17 cellular contexts compared by ENCODE assay signal in the genomic region with DNA sequence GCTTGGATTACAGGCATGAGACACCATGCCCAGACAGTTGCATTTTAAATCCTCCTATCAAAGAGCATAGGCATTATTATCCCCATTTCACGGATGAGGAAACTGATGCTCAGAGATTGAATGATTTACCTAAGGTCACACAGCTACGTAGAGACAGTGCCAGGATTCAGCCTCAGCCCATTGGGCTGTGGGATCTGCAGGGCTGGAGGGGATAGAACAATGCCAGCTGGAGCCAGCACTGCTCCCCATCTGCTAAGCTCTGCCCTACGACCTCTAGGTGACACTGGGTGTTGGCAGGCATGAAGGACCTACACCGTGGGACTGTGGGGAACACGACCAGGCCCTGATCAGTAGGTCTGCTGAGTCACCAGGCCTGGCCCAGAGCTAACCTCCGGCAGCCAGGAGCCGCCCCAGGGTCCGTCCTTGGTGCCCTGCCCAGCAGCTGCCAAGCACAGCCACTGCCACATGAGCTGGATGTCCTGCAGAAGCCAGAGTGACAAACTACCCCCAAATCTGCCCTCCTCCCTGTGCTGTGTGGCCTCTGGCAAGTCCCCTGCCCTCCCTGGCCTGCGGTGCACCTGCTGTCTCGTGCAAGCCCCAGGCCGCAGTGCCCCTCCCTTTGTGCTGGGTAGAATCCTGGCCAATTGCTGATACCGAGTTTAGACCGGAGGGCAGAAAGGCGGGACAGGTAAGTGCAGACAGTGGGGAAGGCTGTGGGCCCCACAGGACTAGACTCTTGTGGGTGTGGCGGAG. TPM values are rescaled to one million over a fixed set of nuclear protein-coding genes. Genes with fewer than 3 reads are reported as not detected.
DNase-seq lines count a peak whose midpoint lies in the region; ATAC-seq and TF ChIP-seq lines count a peak whose summit lies in the region.
"Had no signal": no experiment of that assay in that cellular context is flagged by ENCODE, and none has a peak within 500 bp of the region (broad histone marks: within the 10 kb centered on the region; RNA-seq: fewer than 3 reads in every experiment).

No MANE protein-coding gene starts in this region.

- H3K9me3 ChIP-seq in upper lobe of right lung (no peaks in the 10 kb centered on the region), breast epithelium (no peaks in the 10 kb centered on the region)
- H3K9me3 ChIP-seq: HAP-1, vagina had no signal

- no peak overlapping the region for H3K27ac Mint-ChIP-seq in WTC11

- H3K27me3 Mint-ChIP-seq in WTC11 (ENCODE audit: low read depth), result no peaks in the 10 kb centered on the region

- intact Hi-C loops in Right ventricle myocardium inferior (cut with DNase I) (loop anchor here (1.0 kb wide), 2 partner anchors 20 to 198 kb away; no protein-coding TSS in a partner anchor), cardiac septum (cut with DNase I) (no loop called here), upper lobe of right lung (cut with DNase I) (no loop called here), breast epithelium (cut with DNase I; ENCODE audit: low total_unique reads) (no loop called here)

- CTCF ChIA-PET in WTC11 (lab: Charles Lee), result interaction anchor here (1.3 to 3.1 kb wide), 3 partner anchors 74 to 272 kb away, joined by 3 to 12 read pairs (median 7); no protein-coding TSS in a partner anchor

- H3K27me3 ChIP-seq in upper lobe of right lung (no peaks in the 10 kb centered on the region), breast epithelium (no peaks in the 10 kb centered on the region)
- H3K27me3 ChIP-seq: vagina had no signal

- H3K27ac ChIP-seq in upper lobe of right lung (no peak overlapping the region), breast epithelium (no peak overlapping the region)
- H3K27ac ChIP-seq: skin epidermis, vagina had no signal

- ATAC-seq in Right ventricle myocardium inferior (peak; percentile 87), WTC11 (no peak), left lobe of liver (peak; percentile 83), upper lobe of right lung (peak; percentile 2), HG03442 (IDR thresholded peaks at IDR 0.05; ENCODE audit: unreplicated experiment) (no peak)

- H3K36me3 Mint-ChIP-seq in WTC11, result no peaks in the 10 kb centered on the region

- H3K36me3 ChIP-seq in upper lobe of right lung (no peaks in the 10 kb centered on the region), breast epithelium (no peaks in the 10 kb centered on the region)
- H3K36me3 ChIP-seq: HAP-1, vagina had no signal

- no peak overlapping the region for H3K4me3 Mint-ChIP-seq in WTC11

- peaks cover 4% of the 10 kb centered on the region; the same call in 1 of the 2 replicates for H3K4me1 Mint-ChIP-seq in WTC11

- DNase-seq in Right ventricle myocardium inferior (ENCODE audit: missing footprints) (no peak), cardiac septum (ENCODE audit: low spot score) (no peak), WTC11 (ENCODE audit: low spot score) (no peak), left lobe of liver (ENCODE audit: low spot score) (peak; percentile 98), upper lobe of right lung (peak; percentile 54), OCI-M2 (lab: John Stamatoyannopoulos, UW; ENCODE audit: unreplicated experiment) (no peak), breast epithelium (ENCODE audit: low spot score in 2 of 2) (no peak)
- DNase-seq: ACHN; activated CD4-positive, alpha-beta T cell treated with anti-CD3 and anti-CD28 coated beads, Interleukin-2, amount 50 U/mL, for 4 hours; activated gamma-delta T cell treated with Interleukin-2 at 50 U/mL for 16 hours; DMS79 treated with DMSO at 0.1 percent for 48 hours; NCI-H1930; T-helper 1 cell had no signal

- POLR2A ChIA-PET in WTC11 (lab: Charles Lee), result no interaction called here

- no peaks in the 10 kb centered on the region for H3K9me3 Mint-ChIP-seq in WTC11

- H3K4me3 ChIP-seq in upper lobe of right lung (no peak overlapping the region), breast epithelium (no peak overlapping the region)
- H3K4me3 ChIP-seq: HAP-1, skin epidermis, vagina had no signal

- H3K4me1 ChIP-seq in upper lobe of right lung, result peaks cover 7% of the 10 kb centered on the region
- no peaks in the 10 kb centered on the region for H3K4me1 ChIP-seq in breast epithelium

- no peak for TF ChIP-seq POLR2A in breast epithelium (IDR thresholded peaks at IDR 0.05)

- TF ChIP-seq CTCF in WTC11 (IDR thresholded peaks at IDR 0.05) (no peak), upper lobe of right lung (IDR thresholded peaks at IDR 0.05) (no peak), breast epithelium (IDR thresholded peaks at IDR 0.05) (no peak)

TF ChIP-seq in WTC11, 78 proteins besides CTCF, POLR2A, EP300 and RAD21:
- TF ChIP-seq GABPB1 (CRISPR knock-in tag; IDR thresholded peaks at IDR 0.05) (0 out of 2 replicates have a peak, but pooled peaks have one; percentile 15), TP53 (CRISPR knock-in tag; IDR thresholded peaks at IDR 0.05) (no peak)

RNA-seq across cellular contexts. Expression of gene PTGIS, which starts 47.6 kb away (rescaled TPM):
- total RNA-seq in Right ventricle myocardium inferior (24.2 TPM), cardiac septum (37.6 TPM), WTC11 (2021) (24.3 to 37.0 TPM (median 34.4 TPM) in 3 replicates), left lobe of liver (20.3 TPM), upper lobe of right lung (42.1 TPM), breast epithelium (10 to 100 TPM; 38.7 to 41.7 (median 41.0) TPM)

Comparison
In these comparisons a context has a peak if more than half of its experiments do, and no peak if none do; other contexts are left out.
1. ATAC-seq: peak in Right ventricle myocardium inferior (single experiment), left lobe of liver (single experiment) and upper lobe of right lung (single experiment); none in WTC11 (single experiment) and HG03442 (single experiment).
2. DNase-seq: peak in left lobe of liver (single experiment) and upper lobe of right lung (single experiment); none in Right ventricle myocardium inferior (single experiment), cardiac septum (single experiment), WTC11 (single experiment), OCI-M2 (single experiment) and breast epithelium (0 of 2).